Comparison of ENCODE assay signal across 9 cellular contexts in the genomic region with DNA sequence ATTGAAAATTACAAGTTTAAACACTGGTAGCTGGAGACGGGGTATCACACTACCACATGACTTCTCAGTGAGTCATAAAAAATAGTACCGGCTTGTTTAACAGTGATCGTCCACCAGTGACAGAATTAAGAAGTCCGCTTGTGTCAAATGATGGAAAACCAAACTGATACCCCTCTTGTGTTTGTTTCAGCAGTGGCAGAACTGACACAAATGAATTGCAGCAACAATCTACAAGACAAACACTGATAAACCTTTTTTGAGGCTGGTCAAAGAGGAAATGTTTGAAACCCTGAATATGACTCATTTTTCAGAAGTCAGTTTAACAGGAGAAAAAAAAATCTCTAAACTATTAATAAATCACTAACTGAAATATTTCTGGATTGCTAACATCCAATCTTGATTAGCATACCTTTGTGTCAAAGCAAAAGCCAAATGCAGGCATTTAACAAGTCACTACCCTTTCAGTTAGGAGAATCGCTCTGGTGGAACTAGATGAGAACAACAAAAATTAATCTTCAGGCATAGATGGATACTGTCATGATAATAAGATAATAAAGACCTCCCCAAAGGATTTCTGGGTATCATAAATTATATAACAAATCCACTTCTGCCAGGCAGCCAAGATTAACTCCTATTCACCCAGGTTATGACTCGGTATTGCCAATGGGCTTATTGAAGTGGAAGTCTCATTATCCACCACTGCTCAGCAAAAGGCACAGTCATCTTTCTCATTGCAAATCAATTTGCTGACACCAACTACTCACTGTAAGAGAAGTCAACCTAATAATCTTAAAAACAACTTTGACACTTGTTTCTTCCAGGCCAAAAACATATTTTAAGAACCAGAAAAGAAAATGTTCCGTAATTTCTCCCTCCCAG. TPM values are rescaled to one million over a fixed set of nuclear protein-coding genes. Genes with fewer than 3 reads are reported as not detected.
DNase-seq lines count a peak whose midpoint lies in the region; ATAC-seq, FAIRE-seq and TF ChIP-seq lines count a peak whose summit lies in the region.
"Had no signal": no experiment of that assay in that cellular context is flagged by ENCODE, and none has a peak within 500 bp of the region (broad histone marks: within the 10 kb centered on the region; RNA-seq: fewer than 3 reads in every experiment).

No MANE protein-coding gene starts in this region.

- no peaks in the 10 kb centered on the region for H3K27me3 Mint-ChIP-seq in HFFc6 (ENCODE audit: insufficient read depth)
- H3K27me3 Mint-ChIP-seq in astrocyte (ENCODE audit: low read depth, unreplicated experiment) = no peaks in the 10 kb centered on the region
- H3K27me3 Mint-ChIP-seq in memory B cell = no peaks in the 10 kb centered on the region

- H3K9me3 ChIP-seq in astrocyte (ENCODE audit: insufficient read depth, low read depth, low read length) = no peaks in the 10 kb centered on the region

- H3K4me1 Mint-ChIP-seq in HFFc6 (ENCODE audit: low read depth) (peaks cover 82% of the 10 kb centered on the region), astrocyte (ENCODE audit: low read depth, unreplicated experiment) (peaks cover 44% of the 10 kb centered on the region), memory B cell (peaks cover 23% of the 10 kb centered on the region)

- H3K4me2 ChIP-seq in astrocyte (ENCODE audit: low read length) = peak overlapping the region; percentile 72

- H3K27ac Mint-ChIP-seq in HFFc6 = peak overlapping the region; percentile 86
- H3K27ac Mint-ChIP-seq in astrocyte (ENCODE audit: unreplicated experiment) = peak overlapping the region; percentile 87
- peak overlapping the region; percentile 45 for H3K27ac Mint-ChIP-seq in memory B cell

- no peaks in the 10 kb centered on the region for H3K27me3 ChIP-seq in astrocyte (ENCODE audit: insufficient read depth, low read length)

- H3K4me1 ChIP-seq in astrocyte (ENCODE audit: insufficient read depth, low read length) = peaks cover 19% of the 10 kb centered on the region

- H4K20me1 ChIP-seq in astrocyte (ENCODE audit: insufficient read depth, low read length) = peaks cover 90% of the 10 kb centered on the region

- H3K9me3 Mint-ChIP-seq in HFFc6 (no peaks in the 10 kb centered on the region), astrocyte (ENCODE audit: unreplicated experiment) (no peaks in the 10 kb centered on the region), memory B cell (no peaks in the 10 kb centered on the region)

- peaks cover 87% of the 10 kb centered on the region for H3K79me2 ChIP-seq in astrocyte (ENCODE audit: insufficient read depth, low read length)

- no peak for ATAC-seq in memory B cell (ENCODE audit: low read depth)

- H3K9ac ChIP-seq in astrocyte (ENCODE audit: low read length) = peak overlapping the region; percentile 21

- no peaks in the 10 kb centered on the region for H3K36me3 ChIP-seq in astrocyte (ENCODE audit: insufficient read depth, low read length)

- FAIRE-seq in astrocyte (lab: Jason Lieb, UNC) = peak; percentile 41

- peak; percentile 34 for DNase-seq in CD1c-positive myeloid dendritic cell (ENCODE audit: extremely low spot score)
- peak; percentile 58 for DNase-seq in HFFc6
- peak; percentile 76 for DNase-seq in astrocyte (ENCODE audit: low read depth)
- DNase-seq in memory B cell (ENCODE audit: low spot score in 2 of 2) = no peak
- DNase-seq in NAMALWA (ENCODE audit: low spot score) = no peak
- DNase-seq in erythroblast (lab: John Stamatoyannopoulos, UW) = no peak
- no peak for DNase-seq in NCI-H1436 treated with DMSO at 0.1 percent for 48 hours (lab: John Stamatoyannopoulos, UW)
- DNase-seq in cerebellum (ENCODE audit: low spot score) = no peak
- DNase-seq: NCI-H1417 had no signal

- peak overlapping the region; percentile 58 for H3K27ac ChIP-seq in astrocyte (ENCODE audit: low read depth, low read length)

- H3K36me3 Mint-ChIP-seq in HFFc6 (ENCODE audit: low read depth) = peaks cover 32% of the 10 kb centered on the region
- H3K36me3 Mint-ChIP-seq in astrocyte (ENCODE audit: low read depth, unreplicated experiment) = no peaks in the 10 kb centered on the region
- H3K36me3 Mint-ChIP-seq in memory B cell = peaks cover 5% of the 10 kb centered on the region

- no peak overlapping the region for H2AFZ ChIP-seq in astrocyte (ENCODE audit: low read depth, low read length)

- peak overlapping the region; percentile 66 for H3K4me3 Mint-ChIP-seq in HFFc6
- no peak overlapping the region for H3K4me3 Mint-ChIP-seq in astrocyte (ENCODE audit: unreplicated experiment)
- H3K4me3 Mint-ChIP-seq in memory B cell = no peak overlapping the region

- TF ChIP-seq POLR2A in erythroblast (IDR thresholded peaks at IDR 0.05; ENCODE audit: low read length) = no peak

- TF ChIP-seq CTCF in HFFc6 (IDR thresholded peaks at IDR 0.05) (no peak), astrocyte (IDR thresholded peaks at IDR 0.05; ENCODE audit: insufficient read depth, low read depth, low read length) (no peak)

- peak overlapping the region; percentile 34 for H3K4me3 ChIP-seq in astrocyte (ENCODE audit: insufficient read depth, low read depth, low read length)

RNA-seq across cellular contexts. Expression of gene DCUN1D3, which starts 20.7 kb away (rescaled TPM):
- total RNA-seq in HFFc6 (2021; fragmentation: NEBNext Ultra II Directional; extraction: Animal tissue kit (Norgen Biotek cat#: 25700)) = 10 to 100 TPM; 29.2 to 41.0 (median 32.1) TPM
- 33.0 and 34.0 TPM in 2 replicates for total RNA-seq in astrocyte
- 9.7 TPM for total RNA-seq in cerebellum

RNA-seq across cellular contexts. Expression of gene LYRM1, which starts 21.2 kb away (rescaled TPM):
- 10 to 100 TPM; 22.2 to 28.4 (median 25.8) TPM for total RNA-seq in HFFc6 (2021; fragmentation: NEBNext Ultra II Directional; extraction: Animal tissue kit (Norgen Biotek cat#: 25700))
- total RNA-seq in astrocyte = 23.0 and 24.1 TPM in 2 replicates
- 29.3 TPM for total RNA-seq in cerebellum

Comparison
In these comparisons a context has a peak if more than half of its experiments do, and no peak if none do; other contexts are left out.
1. DNase-seq: peak in CD1c-positive myeloid dendritic cell (single experiment), HFFc6 (single experiment) and astrocyte (single experiment); none in memory B cell (0 of 2), NAMALWA (single experiment), erythroblast (0 of 2), NCI-H1436 treated with DMSO at 0.1 percent for 48 hours (single experiment) and cerebellum (single experiment).
2. Peak in every context shown above with its lines, with median percentiles within 50 percentile points of each other: H3K27ac Mint-ChIP-seq.